In genomic region chr14:76550534-76550933, GRCh38 we compare ENCODE assay signal across 1 cellular context.
TF ChIP-seq lines count a peak whose summit lies in the region.

No MANE protein-coding gene starts in this region.

TF ChIP-seq in GM23338, 12 proteins besides CTCF, POLR2A, EP300 and RAD21 (continued from another document):
- TF ChIP-seq ZNF462 (CRISPR knock-in tag; IDR thresholded peaks at IDR 0.05) (no peak), EZH2 (IDR thresholded peaks at IDR 0.05; ENCODE audit: low read depth, unreplicated experiment) (no peak), POLR2AphosphoS5 (IDR thresholded peaks at IDR 0.05; ENCODE audit: low read depth) (no peak), REST (IDR thresholded peaks at IDR 0.05; ENCODE audit: unreplicated experiment) (no peak), EZH2phosphoT487 (IDR thresholded peaks at IDR 0.05; ENCODE audit: unreplicated experiment) (no peak), NANOG (IDR thresholded peaks at IDR 0.05; ENCODE audit: borderline replicate concordance) (no peak), ZNF114 (CRISPR knock-in tag; IDR thresholded peaks at IDR 0.05) (no peak)
